In the genomic region with DNA sequence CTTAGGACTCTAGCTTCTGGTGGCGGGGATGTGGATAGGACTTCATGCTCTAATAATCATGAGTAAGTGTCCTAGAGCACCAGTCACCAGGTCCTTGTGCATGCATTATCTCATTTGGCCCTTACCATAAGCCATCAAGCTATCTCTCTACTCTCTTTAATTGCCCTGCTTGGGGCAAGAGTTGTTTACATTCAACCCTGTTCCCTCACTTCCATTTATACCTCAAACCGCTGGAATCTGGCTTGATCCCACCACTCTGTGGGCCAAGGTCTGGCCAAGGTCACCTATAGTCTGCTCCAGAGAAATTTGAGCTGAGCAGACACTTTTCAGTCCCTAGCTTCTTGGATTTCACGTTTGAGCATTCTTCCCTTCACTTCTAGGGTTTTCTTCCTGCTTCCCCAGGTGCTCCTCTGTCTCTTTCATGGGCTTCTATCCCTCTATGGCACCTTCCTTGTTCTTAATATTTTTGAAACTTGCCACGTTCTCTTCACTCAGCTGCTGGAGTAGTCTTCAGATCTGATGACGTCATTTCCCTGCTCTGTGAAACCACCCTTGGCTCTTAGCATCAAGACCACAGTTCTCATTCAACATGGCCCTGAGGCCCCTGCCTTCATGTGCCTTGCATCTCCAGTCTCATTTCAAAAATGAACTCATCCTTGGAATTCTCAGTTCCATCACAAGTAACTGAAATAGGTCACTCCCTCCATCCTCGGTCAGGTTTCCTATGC, we compare ENCODE assay signal across 27 cellular contexts.
"Had no signal": no experiment of that assay in that cellular context is flagged by ENCODE, and none has a peak within 500 bp of the region (broad histone marks: within the 10 kb centered on the region; RNA-seq: fewer than 3 reads in every experiment).

No MANE protein-coding gene starts in this region.

- DNase-seq: activated CD4-positive, alpha-beta T cell treated with anti-CD3 and anti-CD28 coated beads for 48 hours; activated CD4-positive, CD25-positive, alpha-beta regulatory T cell; activated CD8-positive, alpha-beta memory T cell treated with anti-CD3 and anti-CD28 coated beads, Interleukin-2, amount 50 U/mL, for 4 hours; activated CD8-positive, alpha-beta T cell treated with anti-CD3 and anti-CD28 coated beads, Interleukin-2, amount 10 ng/mL, durations not matched to agents 7 days and 5 days; activated naive CD4-positive, alpha-beta T cell treated with anti-CD3 and anti-CD28 coated beads, Interleukin-2, amount 10 ng/mL, durations not matched to agents 7 days and 5 days; activated naive CD8-positive, alpha-beta T cell treated with anti-CD3 and anti-CD28 coated beads, Interleukin-2, amount 50 U/mL, for 24 hours; activated T-cell treated with anti-CD3 and anti-CD28 coated beads, Interleukin-2, amount 50 U/mL, for 4 hours; aorta; brain microvascular endothelial cell; central memory CD4-positive, alpha-beta T cell; colonic mucosa; erythroblast; gastrocnemius medialis; heart left ventricle; left ventricle myocardium inferior; mammary epithelial cell; nephron progenitor cell; occipital lobe; posterior cingulate gyrus; retina; stimulated activated CD4-positive, alpha-beta T cell treated with anti-CD3 and anti-CD28 coated beads, Interleukin-12 subunit alpha, Interleukin-12 subunit beta, amount 100 ng/mL, for 4 hours; stimulated activated CD4-positive, alpha-beta T cell treated with anti-CD3 and anti-CD28 coated beads, Interleukin-1b, Interleukin-23, amount 100 ng/mL, for 48 hours; stimulated activated CD8-positive, alpha-beta memory T cell treated with anti-CD3 and anti-CD28 coated beads, Interleukin-4, amount 100 ng/mL, for 48 hours; stimulated activated naive CD4-positive, alpha-beta T cell; T1000; thyroid gland had no signal

- H3K27ac ChIP-seq: brain microvascular endothelial cell, colonic mucosa, gastrocnemius medialis, heart left ventricle, left ventricle myocardium inferior, thyroid gland had no signal

- H3K9me3 ChIP-seq: colonic mucosa, gastrocnemius medialis, heart left ventricle, left ventricle myocardium inferior, thyroid gland had no signal

- H3K36me3 ChIP-seq: brain microvascular endothelial cell, colonic mucosa, gastrocnemius medialis, heart left ventricle, left ventricle myocardium inferior, thyroid gland had no signal

- H3K27me3 Mint-ChIP-seq: activated naive CD4-positive, alpha-beta T cell treated with anti-CD3 and anti-CD28 coated beads, Interleukin-2, amount 10 ng/mL, durations not matched to agents 7 days and 5 days had no signal

- H3K4me3 ChIP-seq: colonic mucosa, gastrocnemius medialis, heart left ventricle, left ventricle myocardium inferior, thyroid gland had no signal

- FAIRE-seq: endometrium had no signal

- ATAC-seq: activated CD8-positive, alpha-beta T cell treated with anti-CD3 and anti-CD28 coated beads, Interleukin-2, amount 10 ng/mL, durations not matched to agents 7 days and 5 days; activated naive CD8-positive, alpha-beta T cell treated with anti-CD3 and anti-CD28 coated beads, Interleukin-2, amount 50 U/mL, for 24 hours; activated T-cell treated with anti-CD3 and anti-CD28 coated beads, Interleukin-2, amount 50 U/mL, for 4 hours; gastrocnemius medialis; heart left ventricle had no signal

- H3K9me3 Mint-ChIP-seq: activated naive CD8-positive, alpha-beta T cell treated with anti-CD3 and anti-CD28 coated beads, Interleukin-2, amount 50 U/mL, for 24 hours; activated T-cell treated with anti-CD3 and anti-CD28 coated beads, Interleukin-2, amount 50 U/mL, for 4 hours; nephron progenitor cell had no signal

- H3K27ac Mint-ChIP-seq: activated CD8-positive, alpha-beta T cell treated with anti-CD3 and anti-CD28 coated beads, Interleukin-2, amount 10 ng/mL, durations not matched to agents 7 days and 5 days; activated naive CD4-positive, alpha-beta T cell treated with anti-CD3 and anti-CD28 coated beads, Interleukin-2, amount 10 ng/mL, durations not matched to agents 7 days and 5 days; activated naive CD8-positive, alpha-beta T cell treated with anti-CD3 and anti-CD28 coated beads, Interleukin-2, amount 50 U/mL, for 24 hours; nephron progenitor cell had no signal

- H3K27me3 ChIP-seq: brain microvascular endothelial cell, colonic mucosa, gastrocnemius medialis, heart left ventricle, thyroid gland had no signal

- H3K4me1 Mint-ChIP-seq: activated naive CD4-positive, alpha-beta T cell treated with anti-CD3 and anti-CD28 coated beads, Interleukin-2, amount 10 ng/mL, durations not matched to agents 7 days and 5 days; activated naive CD8-positive, alpha-beta T cell treated with anti-CD3 and anti-CD28 coated beads, Interleukin-2, amount 50 U/mL, for 24 hours had no signal

- H3K4me3 Mint-ChIP-seq: activated CD8-positive, alpha-beta T cell treated with anti-CD3 and anti-CD28 coated beads, Interleukin-2, amount 10 ng/mL, durations not matched to agents 7 days and 5 days; activated naive CD4-positive, alpha-beta T cell treated with anti-CD3 and anti-CD28 coated beads, Interleukin-2, amount 10 ng/mL, durations not matched to agents 7 days and 5 days; activated naive CD8-positive, alpha-beta T cell treated with anti-CD3 and anti-CD28 coated beads, Interleukin-2, amount 50 U/mL, for 24 hours; activated T-cell treated with anti-CD3 and anti-CD28 coated beads, Interleukin-2, amount 50 U/mL, for 4 hours; nephron progenitor cell had no signal

- H3K4me1 ChIP-seq: colonic mucosa, gastrocnemius medialis, heart left ventricle, left ventricle myocardium inferior, thyroid gland had no signal

- H3K36me3 Mint-ChIP-seq: activated naive CD4-positive, alpha-beta T cell treated with anti-CD3 and anti-CD28 coated beads, Interleukin-2, amount 10 ng/mL, durations not matched to agents 7 days and 5 days had no signal
